ENCODE assay signal across 1 cellular context in the genomic region with DNA sequence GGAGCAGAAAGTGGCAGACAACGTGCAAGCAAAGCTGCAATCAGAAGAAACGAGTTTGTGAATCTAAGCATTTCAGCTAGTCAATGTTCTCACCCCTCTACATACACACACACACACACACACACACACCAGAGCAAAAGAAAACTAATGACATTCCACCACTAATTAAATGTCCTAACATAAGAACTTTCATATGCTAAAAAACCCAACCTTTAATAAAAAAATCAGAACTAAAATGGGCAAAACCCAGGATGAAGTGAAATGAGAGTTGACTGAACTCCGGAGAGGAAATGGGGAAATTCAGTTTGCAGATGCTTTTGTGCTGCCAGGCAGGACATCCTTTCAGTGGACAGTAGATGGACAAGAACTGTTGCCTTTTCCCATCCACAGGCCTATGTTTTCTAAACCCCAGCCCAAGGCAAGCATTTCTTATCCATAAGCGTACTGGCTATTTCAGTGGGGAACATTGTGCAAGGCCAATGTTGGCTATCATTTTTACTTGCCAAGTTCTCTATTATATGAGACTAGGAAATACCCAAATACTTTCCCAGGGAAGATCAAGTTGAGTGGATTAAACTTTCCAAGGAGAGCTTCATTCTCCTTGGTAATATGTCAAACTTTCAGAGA.
TF ChIP-seq lines count a peak whose summit lies in the region.

No MANE protein-coding gene starts in this region.

TF ChIP-seq in HCT116, 20 proteins besides CTCF, POLR2A, EP300 and RAD21 (continued from another document):
- TF ChIP-seq, protein P1, sequence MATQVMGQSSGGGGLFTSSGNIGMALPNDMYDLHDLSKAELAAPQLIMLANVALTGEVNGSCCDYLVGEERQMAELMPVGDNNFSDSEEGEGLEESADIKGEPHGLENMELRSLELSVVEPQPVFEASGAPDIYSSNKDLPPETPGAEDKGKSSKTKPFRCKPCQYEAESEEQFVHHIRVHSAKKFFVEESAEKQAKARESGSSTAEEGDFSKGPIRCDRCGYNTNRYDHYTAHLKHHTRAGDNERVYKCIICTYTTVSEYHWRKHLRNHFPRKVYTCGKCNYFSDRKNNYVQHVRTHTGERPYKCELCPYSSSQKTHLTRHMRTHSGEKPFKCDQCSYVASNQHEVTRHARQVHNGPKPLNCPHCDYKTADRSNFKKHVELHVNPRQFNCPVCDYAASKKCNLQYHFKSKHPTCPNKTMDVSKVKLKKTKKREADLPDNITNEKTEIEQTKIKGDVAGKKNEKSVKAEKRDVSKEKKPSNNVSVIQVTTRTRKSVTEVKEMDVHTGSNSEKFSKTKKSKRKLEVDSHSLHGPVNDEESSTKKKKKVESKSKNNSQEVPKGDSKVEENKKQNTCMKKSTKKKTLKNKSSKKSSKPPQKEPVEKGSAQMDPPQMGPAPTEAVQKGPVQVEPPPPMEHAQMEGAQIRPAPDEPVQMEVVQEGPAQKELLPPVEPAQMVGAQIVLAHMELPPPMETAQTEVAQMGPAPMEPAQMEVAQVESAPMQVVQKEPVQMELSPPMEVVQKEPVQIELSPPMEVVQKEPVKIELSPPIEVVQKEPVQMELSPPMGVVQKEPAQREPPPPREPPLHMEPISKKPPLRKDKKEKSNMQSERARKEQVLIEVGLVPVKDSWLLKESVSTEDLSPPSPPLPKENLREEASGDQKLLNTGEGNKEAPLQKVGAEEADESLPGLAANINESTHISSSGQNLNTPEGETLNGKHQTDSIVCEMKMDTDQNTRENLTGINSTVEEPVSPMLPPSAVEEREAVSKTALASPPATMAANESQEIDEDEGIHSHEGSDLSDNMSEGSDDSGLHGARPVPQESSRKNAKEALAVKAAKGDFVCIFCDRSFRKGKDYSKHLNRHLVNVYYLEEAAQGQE (IDR thresholded peaks at IDR 0.05; ENCODE audit: low read depth), result no peak
- TF ChIP-seq EGR1 (IDR thresholded peaks at IDR 0.05; ENCODE audit: low read depth), result no peak
- TF ChIP-seq CEBPB (IDR thresholded peaks at IDR 0.05; ENCODE audit: low read depth), result no peak
- TF ChIP-seq SP1 (IDR thresholded peaks at IDR 0.05; ENCODE audit: low read depth), result no peak
- TF ChIP-seq ZFX (IDR thresholded peaks at IDR 0.05), result no peak
- no peak for TF ChIP-seq FOSL1 (IDR thresholded peaks at IDR 0.05; ENCODE audit: low read depth)
- no peak for TF ChIP-seq CBX3 (IDR thresholded peaks at IDR 0.05; ENCODE audit: low read depth)
- no peak for TF ChIP-seq ZNF274 (IDR thresholded peaks at IDR 0.05; ENCODE audit: low read depth, low read length)
- no peak for TF ChIP-seq EZH2phosphoT487 (IDR thresholded peaks at IDR 0.05; ENCODE audit: borderline replicate concordance)
